In the genomic region with DNA sequence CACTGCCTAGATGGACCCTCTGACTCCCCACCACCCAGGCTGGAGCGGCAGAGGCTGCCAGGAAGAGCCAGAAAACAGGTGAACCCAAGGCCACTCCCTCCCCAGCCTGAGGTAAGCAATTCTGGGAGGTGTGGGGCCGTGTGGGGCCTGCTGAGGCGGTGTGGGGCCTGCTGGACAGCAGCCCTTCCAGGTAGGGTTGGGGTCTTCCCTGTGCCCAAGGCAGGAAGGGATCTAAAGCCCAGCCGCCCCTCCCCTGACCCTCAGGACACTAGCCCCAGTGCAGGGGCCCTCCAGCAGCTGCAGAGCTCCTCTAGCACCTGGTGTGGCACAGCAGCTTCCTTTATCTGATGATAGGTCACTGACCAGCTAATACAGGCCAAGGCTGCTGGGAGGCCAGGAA, we compare ENCODE assay signal across 17 cellular contexts.
"Had no signal": no experiment of that assay in that cellular context is flagged by ENCODE, and none has a peak within 500 bp of the region (broad histone marks: within the 10 kb centered on the region; RNA-seq: fewer than 3 reads in every experiment).

No MANE protein-coding gene starts in this region.

- H3K27ac ChIP-seq: colonic mucosa, heart left ventricle, ovary, suprapubic skin, thyroid gland had no signal

- H3K4me3 ChIP-seq: colonic mucosa, heart left ventricle, mucosa of descending colon, ovary, smooth muscle cell, suprapubic skin, thyroid gland had no signal

- H3K9me3 ChIP-seq: colonic mucosa, heart left ventricle, thyroid gland had no signal

- H3K27me3 ChIP-seq: colonic mucosa, heart left ventricle, ovary, suprapubic skin, thyroid gland had no signal

- H3K36me3 ChIP-seq: colonic mucosa, heart left ventricle, ovary, suprapubic skin, thyroid gland had no signal

- H3K4me1 ChIP-seq: colonic mucosa, thyroid gland had no signal

- DNase-seq: colonic mucosa; dermis blood vessel endothelial cell; effector CD4-positive, alpha-beta T cell; foreskin melanocyte; hypothalamus; kidney glomerular epithelial cell; mammary epithelial cell; mucosa of descending colon; naive thymus-derived CD8-positive, alpha-beta T cell; right cardiac atrium; stimulated activated CD4-positive, alpha-beta T cell treated with anti-CD3 and anti-CD28 coated beads, Interleukin-2, amount 100 ng/mL, for 48 hours; stimulated activated naive CD4-positive, alpha-beta T cell treated with Interleukin-2 at 50 U/mL for 16 hours; thyroid gland had no signal

- ATAC-seq: heart left ventricle; mucosa of descending colon; naive thymus-derived CD8-positive, alpha-beta T cell; right cardiac atrium had no signal

- H3K4me2 ChIP-seq: smooth muscle cell had no signal
